In the genomic region with DNA sequence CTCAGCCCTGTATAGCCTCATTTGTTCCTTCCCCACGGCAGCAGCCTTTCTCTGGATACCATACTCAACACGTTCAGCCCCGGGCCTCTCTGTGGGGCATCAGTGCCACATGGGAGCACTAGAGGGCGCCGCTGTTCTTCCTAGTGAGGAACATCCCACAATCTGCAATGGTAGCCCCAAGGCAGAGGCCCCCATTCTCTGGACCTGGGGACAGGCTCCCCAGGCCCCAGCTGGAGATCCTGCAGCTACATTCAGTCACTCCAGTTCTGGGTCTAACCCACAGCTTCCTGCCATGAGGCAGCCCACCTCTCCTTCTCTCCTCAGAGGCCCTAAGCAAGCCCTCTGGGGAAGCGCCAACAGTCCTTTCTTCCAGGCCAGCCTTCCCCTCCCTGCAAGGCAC, we compare ENCODE assay signal across 8 cellular contexts. TPM values are rescaled to one million over a fixed set of nuclear protein-coding genes. Genes with fewer than 3 reads are reported as not detected.
A peak's percentile ranks its signal among the peaks of the same experiment; 100 is the strongest.
DNase-seq lines count a peak whose midpoint lies in the region; ATAC-seq and TF ChIP-seq lines count a peak whose summit lies in the region.

No MANE protein-coding gene starts in this region.

- H3K9me2 ChIP-seq in MM.1S (replicated peaks; ENCODE audit: insufficient read depth, low read length), result no peaks in the 10 kb centered on the region

- ATAC-seq in left cardiac atrium, result peak; percentile 57 to 80

- H2AFZ ChIP-seq in MM.1S (ENCODE audit: low read length), result no peak overlapping the region

- H3K36me3 ChIP-seq in MM.1S (replicated peaks; ENCODE audit: insufficient read depth, low read length), result no peaks in the 10 kb centered on the region

- no peaks in the 10 kb centered on the region; the same call in 1 of the 2 replicates for H4K20me1 ChIP-seq in MM.1S (ENCODE audit: insufficient read depth, low read length)

- TF ChIP-seq CTCF in GM12864 (IDR thresholded peaks at IDR 0.05; ENCODE audit: low read depth, low read length, missing control alignments) (peak; percentile 91), MM.1S (IDR thresholded peaks at IDR 0.05; ENCODE audit: low read length) (peak; percentile 91)

- H3K4me1 ChIP-seq in MM.1S (ENCODE audit: low read length), result no peaks in the 10 kb centered on the region

- no peaks in the 10 kb centered on the region for H3F3A ChIP-seq in MM.1S (ENCODE audit: insufficient read depth, low read length)

- H3K9me3 ChIP-seq in MM.1S (replicated peaks; ENCODE audit: insufficient read depth, low read length), result no peaks in the 10 kb centered on the region

- H3K4me3 ChIP-seq in GM12864 (ENCODE audit: low read depth, low read length), result no peak overlapping the region
- H3K4me3 ChIP-seq in MM.1S (ENCODE audit: low read length), result no peak overlapping the region

- intact Hi-C loops in left cardiac atrium (cut with DNase I), result loop anchor here (2.0 to 5.0 kb wide), 2 partner anchors 71 to 72 kb away; no protein-coding TSS in a partner anchor

- 0 out of 2 replicates have a peak, but pooled peaks cover 3% of the 10 kb centered on the region for H3K79me2 ChIP-seq in MM.1S (ENCODE audit: low read length)

- H3K27me3 ChIP-seq in MM.1S (replicated peaks; ENCODE audit: insufficient read depth, low read length), result no peaks in the 10 kb centered on the region

- H3K4me2 ChIP-seq in MM.1S (ENCODE audit: low read depth, low read length), result no peak overlapping the region

- DNase-seq in GM12864 (ENCODE audit: low read depth), result no peak
- DNase-seq in HCEC 1CT, result peak; percentile 68
- peak; percentile 73 for DNase-seq in MM.1S
- DNase-seq in T follicular helper cell (ENCODE audit: low read depth), result peak; percentile 67
- peak; percentile 57 for DNase-seq in activated naive CD8-positive, alpha-beta T cell treated with anti-CD3 and anti-CD28 coated beads, Interleukin-2, amount 50 U/mL, for 16 hours (ENCODE audit: low read depth, low spot score)
- DNase-seq in left cardiac atrium, result peak; percentile 87
- DNase-seq in retina, result peak; percentile 81
- no peak for DNase-seq in cortex of kidney (lab: John Stamatoyannopoulos, UW)

- H3K27ac ChIP-seq in MM.1S (ENCODE audit: low read length), result no peak overlapping the region

- no peak overlapping the region for H3K9ac ChIP-seq in MM.1S (ENCODE audit: low read length)

RNA-seq across cellular contexts. Expression of a gene that starts 14.2 kb away (rescaled TPM):
- total RNA-seq in left cardiac atrium, result 10 to 100 TPM in 1 of 2 donors, 1 to 10 TPM in 1; 9.0 to 10.5 TPM

RNA-seq across cellular contexts. Expression of a gene that starts 27.1 kb away (rescaled TPM):
- total RNA-seq in left cardiac atrium, result 10 to 100 TPM; 21.7 to 31.8 TPM

Comparison
In these comparisons a context has a peak if more than half of its experiments do, and no peak if none do; other contexts are left out.
1. DNase-seq: peak in HCEC 1CT (single experiment), MM.1S (single experiment), T follicular helper cell (single experiment), activated naive CD8-positive, alpha-beta T cell treated with anti-CD3 and anti-CD28 coated beads, Interleukin-2, amount 50 U/mL, for 16 hours (single experiment), left cardiac atrium (single experiment) and retina (single experiment); none in GM12864 (single experiment) and cortex of kidney (single experiment).